1 cellular context compared by ENCODE assay signal in the genomic region with DNA sequence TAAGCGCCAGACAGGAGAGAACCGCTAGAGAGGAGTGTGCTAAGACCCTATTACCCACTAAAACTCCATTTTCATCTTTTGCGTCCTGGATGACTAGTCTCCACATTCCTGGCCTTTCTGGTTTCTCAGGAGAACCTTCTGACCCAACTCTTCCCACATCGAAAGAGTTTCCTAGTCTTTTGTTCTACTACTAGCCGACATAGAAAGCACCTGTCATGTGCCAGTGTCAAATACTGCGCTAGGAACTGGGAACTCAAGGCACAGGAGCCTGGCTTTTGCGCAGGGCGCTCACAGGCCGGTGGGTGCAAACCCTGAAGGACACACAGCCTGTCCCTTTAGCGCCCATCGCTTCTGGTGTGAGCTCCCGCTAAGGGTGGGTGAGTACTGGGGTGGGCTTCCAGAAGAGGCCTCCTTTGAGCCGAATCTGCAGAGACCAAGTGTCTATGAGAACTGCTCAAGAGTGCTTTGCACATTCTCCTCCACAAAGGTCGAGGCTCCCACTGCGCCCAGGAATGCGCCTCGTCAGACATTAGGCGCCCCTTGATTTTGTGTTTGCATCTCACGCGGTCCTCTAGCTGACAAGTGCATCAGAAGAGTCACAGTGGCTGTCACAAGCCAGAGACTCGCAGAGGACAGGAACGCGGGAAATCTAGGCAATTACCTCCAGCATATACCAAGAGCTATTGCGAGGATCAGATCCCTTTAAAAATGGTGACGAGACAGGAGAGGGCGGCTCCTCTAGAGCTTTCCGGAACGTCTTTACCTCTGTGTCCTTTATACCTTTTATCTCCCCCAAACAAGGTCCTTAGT.
A peak's percentile ranks its signal among the peaks of the same experiment; 100 is the strongest.
TF ChIP-seq lines count a peak whose summit lies in the region.

No MANE protein-coding gene starts in this region.

TF ChIP-seq in HepG2, 621 proteins besides CTCF, POLR2A, EP300 and RAD21 (continued from another document and continues in another):
- TF ChIP-seq, protein P1, sequence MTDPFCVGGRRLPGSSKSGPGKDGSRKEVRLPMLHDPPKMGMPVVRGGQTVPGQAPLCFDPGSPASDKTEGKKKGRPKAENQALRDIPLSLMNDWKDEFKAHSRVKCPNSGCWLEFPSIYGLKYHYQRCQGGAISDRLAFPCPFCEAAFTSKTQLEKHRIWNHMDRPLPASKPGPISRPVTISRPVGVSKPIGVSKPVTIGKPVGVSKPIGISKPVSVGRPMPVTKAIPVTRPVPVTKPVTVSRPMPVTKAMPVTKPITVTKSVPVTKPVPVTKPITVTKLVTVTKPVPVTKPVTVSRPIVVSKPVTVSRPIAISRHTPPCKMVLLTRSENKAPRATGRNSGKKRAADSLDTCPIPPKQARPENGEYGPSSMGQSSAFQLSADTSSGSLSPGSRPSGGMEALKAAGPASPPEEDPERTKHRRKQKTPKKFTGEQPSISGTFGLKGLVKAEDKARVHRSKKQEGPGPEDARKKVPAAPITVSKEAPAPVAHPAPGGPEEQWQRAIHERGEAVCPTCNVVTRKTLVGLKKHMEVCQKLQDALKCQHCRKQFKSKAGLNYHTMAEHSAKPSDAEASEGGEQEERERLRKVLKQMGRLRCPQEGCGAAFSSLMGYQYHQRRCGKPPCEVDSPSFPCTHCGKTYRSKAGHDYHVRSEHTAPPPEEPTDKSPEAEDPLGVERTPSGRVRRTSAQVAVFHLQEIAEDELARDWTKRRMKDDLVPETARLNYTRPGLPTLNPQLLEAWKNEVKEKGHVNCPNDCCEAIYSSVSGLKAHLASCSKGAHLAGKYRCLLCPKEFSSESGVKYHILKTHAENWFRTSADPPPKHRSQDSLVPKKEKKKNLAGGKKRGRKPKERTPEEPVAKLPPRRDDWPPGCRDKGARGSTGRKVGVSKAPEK (CRISPR knock-in tag; IDR thresholded peaks at IDR 0.05; ENCODE audit: borderline replicate concordance), result no peak
- TF ChIP-seq, protein P2, sequence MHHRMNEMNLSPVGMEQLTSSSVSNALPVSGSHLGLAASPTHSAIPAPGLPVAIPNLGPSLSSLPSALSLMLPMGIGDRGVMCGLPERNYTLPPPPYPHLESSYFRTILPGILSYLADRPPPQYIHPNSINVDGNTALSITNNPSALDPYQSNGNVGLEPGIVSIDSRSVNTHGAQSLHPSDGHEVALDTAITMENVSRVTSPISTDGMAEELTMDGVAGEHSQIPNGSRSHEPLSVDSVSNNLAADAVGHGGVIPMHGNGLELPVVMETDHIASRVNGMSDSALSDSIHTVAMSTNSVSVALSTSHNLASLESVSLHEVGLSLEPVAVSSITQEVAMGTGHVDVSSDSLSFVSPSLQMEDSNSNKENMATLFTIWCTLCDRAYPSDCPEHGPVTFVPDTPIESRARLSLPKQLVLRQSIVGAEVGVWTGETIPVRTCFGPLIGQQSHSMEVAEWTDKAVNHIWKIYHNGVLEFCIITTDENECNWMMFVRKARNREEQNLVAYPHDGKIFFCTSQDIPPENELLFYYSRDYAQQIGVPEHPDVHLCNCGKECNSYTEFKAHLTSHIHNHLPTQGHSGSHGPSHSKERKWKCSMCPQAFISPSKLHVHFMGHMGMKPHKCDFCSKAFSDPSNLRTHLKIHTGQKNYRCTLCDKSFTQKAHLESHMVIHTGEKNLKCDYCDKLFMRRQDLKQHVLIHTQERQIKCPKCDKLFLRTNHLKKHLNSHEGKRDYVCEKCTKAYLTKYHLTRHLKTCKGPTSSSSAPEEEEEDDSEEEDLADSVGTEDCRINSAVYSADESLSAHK (CRISPR knock-in tag; IDR thresholded peaks at IDR 0.05; ENCODE audit: borderline replicate concordance), result no peak
- no peak for TF ChIP-seq NKX3-1 (CRISPR knock-in tag; IDR thresholded peaks at IDR 0.05)
- TF ChIP-seq, protein P3, sequence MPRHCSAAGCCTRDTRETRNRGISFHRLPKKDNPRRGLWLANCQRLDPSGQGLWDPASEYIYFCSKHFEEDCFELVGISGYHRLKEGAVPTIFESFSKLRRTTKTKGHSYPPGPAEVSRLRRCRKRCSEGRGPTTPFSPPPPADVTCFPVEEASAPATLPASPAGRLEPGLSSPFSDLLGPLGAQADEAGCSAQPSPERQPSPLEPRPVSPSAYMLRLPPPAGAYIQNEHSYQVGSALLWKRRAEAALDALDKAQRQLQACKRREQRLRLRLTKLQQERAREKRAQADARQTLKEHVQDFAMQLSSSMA (CRISPR knock-in tag; IDR thresholded peaks at IDR 0.05), result no peak
- TF ChIP-seq ARID2 (CRISPR knock-in tag; IDR thresholded peaks at IDR 0.05; ENCODE audit: borderline replicate concordance), result no peak
- TF ChIP-seq ZNF12 (CRISPR knock-in tag; IDR thresholded peaks at IDR 0.05), result no peak
- TF ChIP-seq NFE2L1 (CRISPR knock-in tag; IDR thresholded peaks at IDR 0.05; ENCODE audit: borderline replicate concordance), result no peak
- TF ChIP-seq, protein P4, sequence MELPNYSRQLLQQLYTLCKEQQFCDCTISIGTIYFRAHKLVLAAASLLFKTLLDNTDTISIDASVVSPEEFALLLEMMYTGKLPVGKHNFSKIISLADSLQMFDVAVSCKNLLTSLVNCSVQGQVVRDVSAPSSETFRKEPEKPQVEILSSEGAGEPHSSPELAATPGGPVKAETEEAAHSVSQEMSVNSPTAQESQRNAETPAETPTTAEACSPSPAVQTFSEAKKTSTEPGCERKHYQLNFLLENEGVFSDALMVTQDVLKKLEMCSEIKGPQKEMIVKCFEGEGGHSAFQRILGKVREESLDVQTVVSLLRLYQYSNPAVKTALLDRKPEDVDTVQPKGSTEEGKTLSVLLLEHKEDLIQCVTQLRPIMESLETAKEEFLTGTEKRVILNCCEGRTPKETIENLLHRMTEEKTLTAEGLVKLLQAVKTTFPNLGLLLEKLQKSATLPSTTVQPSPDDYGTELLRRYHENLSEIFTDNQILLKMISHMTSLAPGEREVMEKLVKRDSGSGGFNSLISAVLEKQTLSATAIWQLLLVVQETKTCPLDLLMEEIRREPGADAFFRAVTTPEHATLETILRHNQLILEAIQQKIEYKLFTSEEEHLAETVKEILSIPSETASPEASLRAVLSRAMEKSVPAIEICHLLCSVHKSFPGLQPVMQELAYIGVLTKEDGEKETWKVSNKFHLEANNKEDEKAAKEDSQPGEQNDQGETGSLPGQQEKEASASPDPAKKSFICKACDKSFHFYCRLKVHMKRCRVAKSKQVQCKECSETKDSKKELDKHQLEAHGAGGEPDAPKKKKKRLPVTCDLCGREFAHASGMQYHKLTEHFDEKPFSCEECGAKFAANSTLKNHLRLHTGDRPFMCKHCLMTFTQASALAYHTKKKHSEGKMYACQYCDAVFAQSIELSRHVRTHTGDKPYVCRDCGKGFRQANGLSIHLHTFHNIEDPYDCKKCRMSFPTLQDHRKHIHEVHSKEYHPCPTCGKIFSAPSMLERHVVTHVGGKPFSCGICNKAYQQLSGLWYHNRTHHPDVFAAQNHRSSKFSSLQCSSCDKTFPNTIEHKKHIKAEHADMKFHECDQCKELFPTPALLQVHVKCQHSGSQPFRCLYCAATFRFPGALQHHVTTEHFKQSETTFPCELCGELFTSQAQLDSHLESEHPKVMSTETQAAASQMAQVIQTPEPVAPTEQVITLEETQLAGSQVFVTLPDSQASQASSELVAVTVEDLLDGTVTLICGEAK (IDR thresholded peaks at IDR 0.05), result no peak
- TF ChIP-seq, protein P4 (CRISPR knock-in tag; IDR thresholded peaks at IDR 0.05), result 0 out of 2 replicates have a peak, but pooled peaks have one; percentile 17
- TF ChIP-seq, protein P5, sequence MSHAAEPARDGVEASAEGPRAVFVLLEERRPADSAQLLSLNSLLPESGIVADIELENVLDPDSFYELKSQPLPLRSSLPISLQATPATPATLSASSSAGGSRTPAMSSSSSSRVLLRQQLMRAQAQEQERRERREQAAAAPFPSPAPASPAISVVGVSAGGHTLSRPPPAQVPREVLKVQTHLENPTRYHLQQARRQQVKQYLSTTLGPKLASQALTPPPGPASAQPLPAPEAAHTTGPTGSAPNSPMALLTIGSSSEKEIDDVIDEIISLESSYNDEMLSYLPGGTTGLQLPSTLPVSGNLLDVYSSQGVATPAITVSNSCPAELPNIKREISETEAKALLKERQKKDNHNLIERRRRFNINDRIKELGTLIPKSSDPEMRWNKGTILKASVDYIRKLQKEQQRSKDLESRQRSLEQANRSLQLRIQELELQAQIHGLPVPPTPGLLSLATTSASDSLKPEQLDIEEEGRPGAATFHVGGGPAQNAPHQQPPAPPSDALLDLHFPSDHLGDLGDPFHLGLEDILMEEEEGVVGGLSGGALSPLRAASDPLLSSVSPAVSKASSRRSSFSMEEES (CRISPR knock-in tag; IDR thresholded peaks at IDR 0.05), result no peak
- TF ChIP-seq ZNF781 (CRISPR knock-in tag; IDR thresholded peaks at IDR 0.05; ENCODE audit: borderline replicate concordance, not compliant biosample characterization), result peak; percentile 44
- TF ChIP-seq ZFP36L1 (CRISPR knock-in tag; IDR thresholded peaks at IDR 0.05), result no peak
- TF ChIP-seq ZSCAN12 (CRISPR knock-in tag; IDR thresholded peaks at IDR 0.05), result no peak
- TF ChIP-seq, protein P6, sequence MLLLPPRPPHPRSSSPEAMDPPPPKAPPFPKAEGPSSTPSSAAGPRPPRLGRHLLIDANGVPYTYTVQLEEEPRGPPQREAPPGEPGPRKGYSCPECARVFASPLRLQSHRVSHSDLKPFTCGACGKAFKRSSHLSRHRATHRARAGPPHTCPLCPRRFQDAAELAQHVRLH (CRISPR knock-in tag; IDR thresholded peaks at IDR 0.05; ENCODE audit: borderline replicate concordance, low read depth), result no peak
- peak; percentile 50; the same call in 1 of the 2 replicates for TF ChIP-seq ZNF138 (CRISPR knock-in tag; IDR thresholded peaks at IDR 0.05; ENCODE audit: low read depth)
- TF ChIP-seq ZNF788 (CRISPR knock-in tag; IDR thresholded peaks at IDR 0.05; ENCODE audit: borderline replicate concordance), result peak; percentile 28; the same call in 1 of the 2 replicates
- TF ChIP-seq, protein P7, sequence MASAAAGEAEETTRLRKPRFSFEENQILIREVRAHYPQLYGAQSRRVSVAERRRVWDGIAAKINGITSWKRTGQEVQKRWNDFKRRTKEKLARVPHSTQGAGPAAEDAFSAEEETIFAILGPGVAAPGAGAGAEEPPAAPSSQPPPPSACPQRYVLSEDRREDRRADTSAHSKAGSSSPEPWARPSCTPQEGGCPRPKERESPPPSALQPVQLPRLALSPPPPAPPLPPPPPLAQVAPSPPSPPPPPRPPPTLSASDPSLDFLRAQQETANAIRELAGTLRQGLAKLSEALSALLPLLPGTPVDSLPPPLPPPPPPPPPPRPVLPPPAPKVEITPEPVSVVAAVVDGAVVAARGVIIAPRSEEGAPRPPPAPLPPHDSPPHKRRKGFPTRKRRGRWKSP (CRISPR knock-in tag; IDR thresholded peaks at IDR 0.05), result peak; percentile 98
- no peak for TF ChIP-seq ZNF496 (CRISPR knock-in tag; IDR thresholded peaks at IDR 0.05; ENCODE audit: insufficient replicate concordance)
- no peak for TF ChIP-seq ZBTB7A (CRISPR knock-in tag; IDR thresholded peaks at IDR 0.05)
- TF ChIP-seq JUN (CRISPR knock-in tag; IDR thresholded peaks at IDR 0.05), result no peak
- TF ChIP-seq, protein P8, sequence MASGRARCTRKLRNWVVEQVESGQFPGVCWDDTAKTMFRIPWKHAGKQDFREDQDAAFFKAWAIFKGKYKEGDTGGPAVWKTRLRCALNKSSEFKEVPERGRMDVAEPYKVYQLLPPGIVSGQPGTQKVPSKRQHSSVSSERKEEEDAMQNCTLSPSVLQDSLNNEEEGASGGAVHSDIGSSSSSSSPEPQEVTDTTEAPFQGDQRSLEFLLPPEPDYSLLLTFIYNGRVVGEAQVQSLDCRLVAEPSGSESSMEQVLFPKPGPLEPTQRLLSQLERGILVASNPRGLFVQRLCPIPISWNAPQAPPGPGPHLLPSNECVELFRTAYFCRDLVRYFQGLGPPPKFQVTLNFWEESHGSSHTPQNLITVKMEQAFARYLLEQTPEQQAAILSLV (CRISPR knock-in tag; IDR thresholded peaks at IDR 0.05; ENCODE audit: borderline replicate concordance), result no peak
- TF ChIP-seq ZNF557 (CRISPR knock-in tag; IDR thresholded peaks at IDR 0.05), result no peak
- TF ChIP-seq ZNF746 (CRISPR knock-in tag; IDR thresholded peaks at IDR 0.05), result no peak
- TF ChIP-seq, protein P9, sequence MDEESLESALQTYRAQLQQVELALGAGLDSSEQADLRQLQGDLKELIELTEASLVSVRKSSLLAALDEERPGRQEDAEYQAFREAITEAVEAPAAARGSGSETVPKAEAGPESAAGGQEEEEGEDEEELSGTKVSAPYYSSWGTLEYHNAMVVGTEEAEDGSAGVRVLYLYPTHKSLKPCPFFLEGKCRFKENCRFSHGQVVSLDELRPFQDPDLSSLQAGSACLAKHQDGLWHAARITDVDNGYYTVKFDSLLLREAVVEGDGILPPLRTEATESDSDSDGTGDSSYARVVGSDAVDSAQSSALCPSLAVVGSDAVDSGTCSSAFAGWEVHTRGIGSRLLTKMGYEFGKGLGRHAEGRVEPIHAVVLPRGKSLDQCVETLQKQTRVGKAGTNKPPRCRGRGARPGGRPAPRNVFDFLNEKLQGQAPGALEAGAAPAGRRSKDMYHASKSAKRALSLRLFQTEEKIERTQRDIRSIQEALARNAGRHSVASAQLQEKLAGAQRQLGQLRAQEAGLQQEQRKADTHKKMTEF (CRISPR knock-in tag; IDR thresholded peaks at IDR 0.05), result no peak
- no peak for TF ChIP-seq ZC3H13 (CRISPR knock-in tag; IDR thresholded peaks at IDR 0.05)
